23 cellular contexts compared by ENCODE assay signal in the genomic region with DNA sequence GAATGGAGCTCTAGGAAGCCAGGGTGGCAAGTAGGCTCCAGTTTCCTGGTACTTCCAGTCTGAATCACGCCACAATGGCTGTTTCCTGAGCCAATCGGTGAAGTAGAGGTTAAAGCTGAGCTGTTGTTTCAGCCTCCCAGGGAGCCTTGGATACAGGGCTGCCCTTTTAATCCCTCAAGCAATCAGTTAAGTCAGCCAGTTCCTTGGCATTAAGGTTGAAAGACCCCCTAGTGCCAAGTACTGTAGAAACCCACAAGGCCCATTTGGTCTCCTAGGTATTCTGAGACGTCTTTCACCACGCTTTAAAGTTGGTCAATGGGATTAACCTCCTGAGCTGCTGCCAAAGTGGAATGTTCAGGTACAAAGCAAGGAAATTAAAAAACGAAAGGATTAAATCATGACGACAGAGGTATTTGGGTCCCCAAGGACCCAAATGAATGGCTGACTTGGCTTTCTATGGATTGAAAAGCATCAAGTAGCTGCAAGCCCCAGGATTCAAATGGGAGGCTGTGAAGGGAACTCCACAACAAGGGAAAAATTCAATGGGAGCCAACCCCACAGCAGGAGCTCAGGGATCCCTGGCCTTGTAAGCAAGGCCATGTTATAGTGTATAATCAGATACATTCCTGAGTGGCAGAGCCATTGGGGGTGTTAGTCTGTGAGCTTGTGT.
DNase-seq lines count a peak whose midpoint lies in the region; ATAC-seq lines count a peak whose summit lies in the region.
"Had no signal": no experiment of that assay in that cellular context is flagged by ENCODE, and none has a peak within 500 bp of the region (broad histone marks: within the 10 kb centered on the region; RNA-seq: fewer than 3 reads in every experiment).

No MANE protein-coding gene starts in this region.

- H3K27me3 ChIP-seq in ectodermal cell (ENCODE audit: control insufficient read depth, insufficient read depth, low read length, poor library complexity, severe bottlenecking) = no peaks in the 10 kb centered on the region
- H3K27me3 ChIP-seq: BE2C, neutrophil, SJSA1 had no signal

- CTCF ChIA-PET in activated CD4-positive, alpha-beta T cell treated with anti-CD3 and anti-CD28 coated beads for 36 hours (lab: Charles Lee) = interaction anchor here (0.6 to 0.7 kb wide), 2 partner anchors 74 to 172 kb away, joined by 3 to 4 read pairs; no protein-coding TSS in a partner anchor

- no peak overlapping the region for H3K4me3 Mint-ChIP-seq in activated CD4-positive, alpha-beta T cell treated with anti-CD3 and anti-CD28 coated beads for 36 hours
- H3K4me3 Mint-ChIP-seq: activated CD4-positive, alpha-beta T cell treated with anti-CD3 and anti-CD28 coated beads, Interleukin-2, amount 10 ng/mL, durations not matched to agents 7 days and 5 days had no signal

- H3K27ac ChIP-seq in ectodermal cell (ENCODE audit: insufficient read depth, low read depth, low read length, poor library complexity, severe bottlenecking) = peak overlapping the region; percentile 82
- H3K27ac ChIP-seq: coronary artery, neutrophil, SJSA1 had no signal

- ATAC-seq in activated CD4-positive, alpha-beta T cell treated with anti-CD3 and anti-CD28 coated beads for 36 hours = no peak
- ATAC-seq: left lobe of liver; Panc1; stimulated activated naive CD8-positive, alpha-beta T cell treated with anti-CD3 and anti-CD28 coated beads, Interleukin-15, Interleukin-2, amounts not matched to agents 100 U/mL and 50 U/mL, for 24 hours had no signal

- H3K27me3 Mint-ChIP-seq in activated CD4-positive, alpha-beta T cell treated with anti-CD3 and anti-CD28 coated beads for 36 hours = no peaks in the 10 kb centered on the region
- H3K27me3 Mint-ChIP-seq: activated CD4-positive, alpha-beta T cell treated with anti-CD3 and anti-CD28 coated beads, Interleukin-2, amount 10 ng/mL, durations not matched to agents 7 days and 5 days had no signal

- 2 to 5% methylated on average over 6 of the region's 6 CpGs for WGBS in ectodermal cell, 2 experiments

- DNase-seq in NCI-H82 (lab: John Stamatoyannopoulos, UW) (peak; percentile 17), NCI-H82 treated with DMSO at 0.1 percent for 48 hours (lab: John Stamatoyannopoulos, UW; ENCODE audit: unreplicated experiment) (no peak), midbrain (lab: John Stamatoyannopoulos, UW) (peak; percentile 2), Ammon's horn (ENCODE audit: low spot score) (no peak), SIG-M5 (lab: John Stamatoyannopoulos, UW) (no peak)
- DNase-seq in activated CD4-positive, alpha-beta T cell treated with anti-CD3 and anti-CD28 coated beads for 36 hours = no peak
- DNase-seq in stimulated activated CD8-positive, alpha-beta memory T cell treated with anti-CD3 and anti-CD28 coated beads, Interleukin-4, amount 100 ng/mL, for 48 hours = no peak
- DNase-seq: 8988T; activated CD4-positive, alpha-beta T cell treated with anti-CD3 and anti-CD28 coated beads, Interleukin-2, amount 10 ng/mL, durations not matched to agents 7 days and 5 days; activated CD8-positive, alpha-beta memory T cell treated with anti-CD3 and anti-CD28 coated beads, Interleukin-2, amount 50 U/mL, for 4 hours; BE2C; DND-41; Karpas-422; NCI-H187; NCI-H226; stimulated activated CD4-positive, alpha-beta T cell treated with anti-CD3 and anti-CD28 coated beads, Interleukin-2, amount 100 ng/mL, for 48 hours; stimulated activated naive CD8-positive, alpha-beta T cell treated with anti-CD3 and anti-CD28 coated beads, Interleukin-15, Interleukin-2, amounts not matched to agents 100 U/mL and 50 U/mL, for 24 hours had no signal

- peaks cover 9% of the 10 kb centered on the region for H3K4me1 ChIP-seq in ectodermal cell (ENCODE audit: control insufficient read depth, insufficient read depth, low read length)
- H3K4me1 ChIP-seq: BE2C, SJSA1 had no signal

- no peaks in the 10 kb centered on the region for H3K36me3 ChIP-seq in ectodermal cell (ENCODE audit: control insufficient read depth, insufficient read depth, low read length)
- H3K36me3 ChIP-seq: BE2C, neutrophil, SJSA1 had no signal

- no peak overlapping the region for H3K27ac Mint-ChIP-seq in activated CD4-positive, alpha-beta T cell treated with anti-CD3 and anti-CD28 coated beads for 36 hours
- H3K27ac Mint-ChIP-seq: activated CD4-positive, alpha-beta T cell treated with anti-CD3 and anti-CD28 coated beads, Interleukin-2, amount 10 ng/mL, durations not matched to agents 7 days and 5 days had no signal

- POLR2A ChIA-PET in activated CD4-positive, alpha-beta T cell treated with anti-CD3 and anti-CD28 coated beads for 36 hours (lab: Charles Lee) = no interaction called here

- no peaks in the 10 kb centered on the region for H3K9me3 Mint-ChIP-seq in activated CD4-positive, alpha-beta T cell treated with anti-CD3 and anti-CD28 coated beads for 36 hours (ENCODE audit: low read depth)
- H3K9me3 Mint-ChIP-seq: activated CD4-positive, alpha-beta T cell treated with anti-CD3 and anti-CD28 coated beads, Interleukin-2, amount 10 ng/mL, durations not matched to agents 7 days and 5 days had no signal

- no peaks in the 10 kb centered on the region for H3K9me3 ChIP-seq in ectodermal cell (ENCODE audit: control insufficient read depth, low read length)
- H3K9me3 ChIP-seq: BE2C, neutrophil, SJSA1 had no signal

- no peak overlapping the region for H3K4me3 ChIP-seq in ectodermal cell (ENCODE audit: insufficient read depth, low read depth, low read length)
- H3K4me3 ChIP-seq: coronary artery, SJSA1 had no signal

- no peaks in the 10 kb centered on the region for H3K4me1 Mint-ChIP-seq in activated CD4-positive, alpha-beta T cell treated with anti-CD3 and anti-CD28 coated beads for 36 hours
- H3K4me1 Mint-ChIP-seq: activated CD4-positive, alpha-beta T cell treated with anti-CD3 and anti-CD28 coated beads, Interleukin-2, amount 10 ng/mL, durations not matched to agents 7 days and 5 days had no signal

- no peaks in the 10 kb centered on the region for H3K36me3 Mint-ChIP-seq in activated CD4-positive, alpha-beta T cell treated with anti-CD3 and anti-CD28 coated beads for 36 hours (ENCODE audit: low read depth)

- intact Hi-C loops in activated CD4-positive, alpha-beta T cell treated with anti-CD3 and anti-CD28 coated beads for 36 hours (cut with DNase I, micrococcal nuclease) = no loop called here

Comparison
In these comparisons a context has a peak if more than half of its experiments do, and no peak if none do; other contexts are left out.
1. DNase-seq: peak in NCI-H82 (single experiment) and midbrain (single experiment); none in NCI-H82 treated with DMSO at 0.1 percent for 48 hours (single experiment), Ammon's horn (single experiment), activated CD4-positive, alpha-beta T cell treated with anti-CD3 and anti-CD28 coated beads for 36 hours (single experiment), SIG-M5 (single experiment) and stimulated activated CD8-positive, alpha-beta memory T cell treated with anti-CD3 and anti-CD28 coated beads, Interleukin-4, amount 100 ng/mL, for 48 hours (single experiment).